Comparison of ENCODE assay signal across 10 cellular contexts in genomic region chr17:67435122-67435521, GRCh38. TPM values are rescaled to one million over a fixed set of nuclear protein-coding genes. Genes with fewer than 3 reads are reported as not detected.
DNase-seq lines count a peak whose midpoint lies in the region; ATAC-seq and TF ChIP-seq lines count a peak whose summit lies in the region.
"Had no signal": no experiment of that assay in that cellular context is flagged by ENCODE, and none has a peak within 500 bp of the region (broad histone marks: within the 10 kb centered on the region; RNA-seq: fewer than 3 reads in every experiment).

No MANE protein-coding gene starts in this region.

- DNase-seq in activated CD4-positive, alpha-beta T cell treated with anti-CD3 and anti-CD28 coated beads for 36 hours = peak; percentile 76
- DNase-seq in activated CD4-positive, alpha-beta T cell treated with anti-CD3 and anti-CD28 coated beads for 1 hour = no peak
- DNase-seq in activated T-helper 1 cell treated with anti-CD3 and anti-CD28 coated beads, Interleukin-12 subunit alpha, Interleukin-12 subunit beta, Interleukin-2, Interleukin-4 antibody, amounts not matched to agents 30 ng/mL and 10 ng/mL and 1 ng/mL, durations not matched to agents 14 hours and 24 hours and 36 hours (ENCODE audit: low spot score) = peak; percentile 49
- DNase-seq in right cardiac atrium = peak in 1 of 3 donors; percentile 43
- DNase-seq in stimulated activated naive CD8-positive, alpha-beta T cell treated with anti-CD3 and anti-CD28 coated beads, Interleukin-15, amount 100 ng/mL, for 72 hours = peak; percentile 46 to 75
- DNase-seq in NCI-H1048 (lab: John Stamatoyannopoulos, UW) = no peak
- no peak for DNase-seq in WTC11 (ENCODE audit: low spot score)

- peak; percentile 59 for ATAC-seq in activated CD4-positive, alpha-beta T cell treated with anti-CD3 and anti-CD28 coated beads for 36 hours
- ATAC-seq in right cardiac atrium (peak in 1 of 2 donors; percentile 23), GM18520 (IDR thresholded peaks at IDR 0.05; ENCODE audit: unreplicated experiment) (no peak), WTC11 (no peak)
- ATAC-seq in stimulated activated naive CD8-positive, alpha-beta T cell treated with anti-CD3 and anti-CD28 coated beads, Interleukin-15, amount 100 ng/mL, for 72 hours = peak; percentile 72

- POLR2A ChIA-PET in activated CD4-positive, alpha-beta T cell treated with anti-CD3 and anti-CD28 coated beads for 36 hours (lab: Charles Lee) = interaction anchor here (0.7 to 0.8 kb wide), 2 partner anchors 36 to 1848 kb away, joined by 3 read pairs; no protein-coding TSS in a partner anchor
- POLR2A ChIA-PET in WTC11 (lab: Charles Lee) = interaction anchor here (0.7 kb wide), 1 partner anchor 47 kb away, joined by 8 read pairs; no protein-coding TSS in a partner anchor

- H3K4me3 Mint-ChIP-seq in activated CD4-positive, alpha-beta T cell treated with anti-CD3 and anti-CD28 coated beads for 36 hours = peak overlapping the region; percentile 37
- H3K4me3 Mint-ChIP-seq in activated T-helper 1 cell treated with anti-CD3 and anti-CD28 coated beads, Interleukin-12 subunit alpha, Interleukin-12 subunit beta, Interleukin-2, Interleukin-4 antibody, amounts not matched to agents 30 ng/mL and 10 ng/mL and 1 ng/mL, durations not matched to agents 14 hours and 24 hours and 36 hours = peak overlapping the region; percentile 49
- H3K4me3 Mint-ChIP-seq in stimulated activated naive CD8-positive, alpha-beta T cell treated with anti-CD3 and anti-CD28 coated beads, Interleukin-15, amount 100 ng/mL, for 72 hours = peak overlapping the region; percentile 72 to 75
- no peak overlapping the region for H3K4me3 Mint-ChIP-seq in WTC11

- H3K27me3 ChIP-seq in right cardiac atrium (ENCODE audit: control insufficient read depth, insufficient read depth) = no peaks in the 10 kb centered on the region
- H3K27me3 ChIP-seq: vagina had no signal

- peaks cover 3% of the 10 kb centered on the region for H3K9me3 Mint-ChIP-seq in activated CD4-positive, alpha-beta T cell treated with anti-CD3 and anti-CD28 coated beads for 36 hours (ENCODE audit: low read depth)
- H3K9me3 Mint-ChIP-seq in activated T-helper 1 cell treated with anti-CD3 and anti-CD28 coated beads, Interleukin-12 subunit alpha, Interleukin-12 subunit beta, Interleukin-2, Interleukin-4 antibody, amounts not matched to agents 30 ng/mL and 10 ng/mL and 1 ng/mL, durations not matched to agents 14 hours and 24 hours and 36 hours = no peaks in the 10 kb centered on the region
- peaks cover 5 to 6% of the 10 kb centered on the region in 2 donors for H3K9me3 Mint-ChIP-seq in stimulated activated naive CD8-positive, alpha-beta T cell treated with anti-CD3 and anti-CD28 coated beads, Interleukin-15, amount 100 ng/mL, for 72 hours
- H3K9me3 Mint-ChIP-seq in WTC11 = no peaks in the 10 kb centered on the region

- WGBS in right cardiac atrium = 69% methylated on average over 5 of the region's 5 CpGs

- CTCF ChIA-PET in activated CD4-positive, alpha-beta T cell treated with anti-CD3 and anti-CD28 coated beads for 36 hours (lab: Charles Lee) = interaction anchor here (0.9 to 9.2 kb wide), 6 partner anchors 15 to 47 kb away, joined by 3 to 63 read pairs (median 6); no protein-coding TSS in a partner anchor
- CTCF ChIA-PET in WTC11 (lab: Charles Lee) = interaction anchor here (0.7 kb wide), 1 partner anchor 56 kb away, joined by 3 read pairs; no protein-coding TSS in a partner anchor

- intact Hi-C loops in activated CD4-positive, alpha-beta T cell treated with anti-CD3 and anti-CD28 coated beads for 36 hours (cut with DNase I, micrococcal nuclease) = loop anchor here (1.0 kb wide), 1 partner anchor 45 kb away; no protein-coding TSS in a partner anchor
- intact Hi-C loops in activated T-helper 1 cell treated with anti-CD3 and anti-CD28 coated beads, Interleukin-12 subunit alpha, Interleukin-12 subunit beta, Interleukin-2, Interleukin-4 antibody, amounts not matched to agents 30 ng/mL and 10 ng/mL and 1 ng/mL, durations not matched to agents 14 hours and 24 hours and 36 hours (cut with micrococcal nuclease) = loop anchor here (1.0 kb wide), 3 partner anchors 17 to 45 kb away; no protein-coding TSS in a partner anchor
- intact Hi-C loops in right cardiac atrium (cut with DNase I) = no loop called here

- H3K27ac Mint-ChIP-seq in activated CD4-positive, alpha-beta T cell treated with anti-CD3 and anti-CD28 coated beads for 36 hours = peak overlapping the region; percentile 93
- H3K27ac Mint-ChIP-seq in activated T-helper 1 cell treated with anti-CD3 and anti-CD28 coated beads, Interleukin-12 subunit alpha, Interleukin-12 subunit beta, Interleukin-2, Interleukin-4 antibody, amounts not matched to agents 30 ng/mL and 10 ng/mL and 1 ng/mL, durations not matched to agents 14 hours and 24 hours and 36 hours = peak overlapping the region; percentile 81
- H3K27ac Mint-ChIP-seq in stimulated activated naive CD8-positive, alpha-beta T cell treated with anti-CD3 and anti-CD28 coated beads, Interleukin-15, amount 100 ng/mL, for 72 hours = peak overlapping the region; percentile 93 to 95
- H3K27ac Mint-ChIP-seq in WTC11 = no peak overlapping the region

- H3K4me1 ChIP-seq in right cardiac atrium (ENCODE audit: control insufficient read depth, insufficient read depth, low read length) = peaks cover 3% of the 10 kb centered on the region
- H3K4me1 ChIP-seq: prostate gland had no signal

- H3K27me3 Mint-ChIP-seq in activated CD4-positive, alpha-beta T cell treated with anti-CD3 and anti-CD28 coated beads for 36 hours = no peaks in the 10 kb centered on the region
- no peaks in the 10 kb centered on the region for H3K27me3 Mint-ChIP-seq in activated T-helper 1 cell treated with anti-CD3 and anti-CD28 coated beads, Interleukin-12 subunit alpha, Interleukin-12 subunit beta, Interleukin-2, Interleukin-4 antibody, amounts not matched to agents 30 ng/mL and 10 ng/mL and 1 ng/mL, durations not matched to agents 14 hours and 24 hours and 36 hours (ENCODE audit: insufficient read depth)
- H3K27me3 Mint-ChIP-seq in stimulated activated naive CD8-positive, alpha-beta T cell treated with anti-CD3 and anti-CD28 coated beads, Interleukin-15, amount 100 ng/mL, for 72 hours = no peaks in the 10 kb centered on the region
- H3K27me3 Mint-ChIP-seq in WTC11 (ENCODE audit: low read depth) = no peaks in the 10 kb centered on the region

- H3K36me3 Mint-ChIP-seq in activated CD4-positive, alpha-beta T cell treated with anti-CD3 and anti-CD28 coated beads for 36 hours (ENCODE audit: low read depth) = peaks cover 10% of the 10 kb centered on the region
- H3K36me3 Mint-ChIP-seq in activated T-helper 1 cell treated with anti-CD3 and anti-CD28 coated beads, Interleukin-12 subunit alpha, Interleukin-12 subunit beta, Interleukin-2, Interleukin-4 antibody, amounts not matched to agents 30 ng/mL and 10 ng/mL and 1 ng/mL, durations not matched to agents 14 hours and 24 hours and 36 hours (ENCODE audit: low read depth) = peaks cover 6% of the 10 kb centered on the region
- H3K36me3 Mint-ChIP-seq in WTC11 = no peaks in the 10 kb centered on the region

- H3K4me1 Mint-ChIP-seq in activated CD4-positive, alpha-beta T cell treated with anti-CD3 and anti-CD28 coated beads for 36 hours = peaks cover 93% of the 10 kb centered on the region
- peaks cover 70% of the 10 kb centered on the region for H3K4me1 Mint-ChIP-seq in activated T-helper 1 cell treated with anti-CD3 and anti-CD28 coated beads, Interleukin-12 subunit alpha, Interleukin-12 subunit beta, Interleukin-2, Interleukin-4 antibody, amounts not matched to agents 30 ng/mL and 10 ng/mL and 1 ng/mL, durations not matched to agents 14 hours and 24 hours and 36 hours (ENCODE audit: low read depth)
- H3K4me1 Mint-ChIP-seq in stimulated activated naive CD8-positive, alpha-beta T cell treated with anti-CD3 and anti-CD28 coated beads, Interleukin-15, amount 100 ng/mL, for 72 hours = peaks cover 99% of the 10 kb centered on the region
- peaks cover 25% of the 10 kb centered on the region for H3K4me1 Mint-ChIP-seq in WTC11

- TF ChIP-seq CTCF in WTC11 (IDR thresholded peaks at IDR 0.05) = no peak

- no peak overlapping the region for H3K4me3 ChIP-seq in right cardiac atrium (ENCODE audit: low read length)
- H3K4me3 ChIP-seq: prostate gland, vagina had no signal

- no peaks in the 10 kb centered on the region for H3K9me3 ChIP-seq in right cardiac atrium (ENCODE audit: control insufficient read depth, low read length)
- H3K9me3 ChIP-seq: prostate gland, vagina had no signal

- peak overlapping the region; percentile 4 for H3K27ac ChIP-seq in right cardiac atrium (ENCODE audit: low read length)
- H3K27ac ChIP-seq: prostate gland had no signal

TF ChIP-seq in WTC11, 78 proteins besides CTCF, POLR2A, EP300 and RAD21:
- TF ChIP-seq NR2C2 (CRISPR knock-in tag; IDR thresholded peaks at IDR 0.05) (no peak), ZBTB43 (CRISPR knock-in tag; IDR thresholded peaks at IDR 0.05) (no peak), NFE2L1 (CRISPR knock-in tag; IDR thresholded peaks at IDR 0.05) (no peak), ZNF671 (CRISPR knock-in tag; IDR thresholded peaks at IDR 0.05) (no peak), TEAD4 (CRISPR knock-in tag; IDR thresholded peaks at IDR 0.05) (no peak), CDX4 (CRISPR knock-in tag; IDR thresholded peaks at IDR 0.05; ENCODE audit: borderline replicate concordance) (no peak)

RNA-seq across cellular contexts. Expression of gene PITPNC1, which starts 58.0 kb away (rescaled TPM):
- total RNA-seq in activated CD4-positive, alpha-beta T cell treated with anti-CD3 and anti-CD28 coated beads for 36 hours = 10 to 100 TPM; 41.6 to 56.3 TPM
- 17.7 and 18.3 TPM in 2 replicates for total RNA-seq in activated T-helper 1 cell treated with anti-CD3 and anti-CD28 coated beads, Interleukin-12 subunit alpha, Interleukin-12 subunit beta, Interleukin-2, Interleukin-4 antibody, amounts not matched to agents 30 ng/mL and 10 ng/mL and 1 ng/mL, durations not matched to agents 14 hours and 24 hours and 36 hours
- total RNA-seq in right cardiac atrium (10 to 100 TPM; 17.0 to 29.7 (median 24.9) TPM), WTC11 (2021) (36.9 to 42.0 TPM (median 39.8 TPM) in 3 replicates)
- polyA plus RNA-seq in right cardiac atrium = 8.6 TPM

Comparison
In these comparisons a context has a peak if more than half of its experiments do, and no peak if none do; other contexts are left out.
1. DNase-seq: peak in activated CD4-positive, alpha-beta T cell treated with anti-CD3 and anti-CD28 coated beads for 36 hours (single experiment), activated T-helper 1 cell treated with anti-CD3 and anti-CD28 coated beads, Interleukin-12 subunit alpha, Interleukin-12 subunit beta, Interleukin-2, Interleukin-4 antibody, amounts not matched to agents 30 ng/mL and 10 ng/mL and 1 ng/mL, durations not matched to agents 14 hours and 24 hours and 36 hours (single experiment) and stimulated activated naive CD8-positive, alpha-beta T cell treated with anti-CD3 and anti-CD28 coated beads, Interleukin-15, amount 100 ng/mL, for 72 hours (2 of 2); none in activated CD4-positive, alpha-beta T cell treated with anti-CD3 and anti-CD28 coated beads for 1 hour (single experiment), NCI-H1048 (single experiment) and WTC11 (single experiment).
2. ATAC-seq: peak in activated CD4-positive, alpha-beta T cell treated with anti-CD3 and anti-CD28 coated beads for 36 hours (single experiment) and stimulated activated naive CD8-positive, alpha-beta T cell treated with anti-CD3 and anti-CD28 coated beads, Interleukin-15, amount 100 ng/mL, for 72 hours (single experiment); none in GM18520 (single experiment) and WTC11 (single experiment).
3. intact Hi-C loops: an anchor here in activated CD4-positive, alpha-beta T cell treated with anti-CD3 and anti-CD28 coated beads for 36 hours (1.0 kb wide) and activated T-helper 1 cell treated with anti-CD3 and anti-CD28 coated beads, Interleukin-12 subunit alpha, Interleukin-12 subunit beta, Interleukin-2, Interleukin-4 antibody, amounts not matched to agents 30 ng/mL and 10 ng/mL and 1 ng/mL, durations not matched to agents 14 hours and 24 hours and 36 hours (1.0 kb wide); none called in right cardiac atrium.